Comparison of ENCODE assay signal across 1 cellular context in the genomic region with DNA sequence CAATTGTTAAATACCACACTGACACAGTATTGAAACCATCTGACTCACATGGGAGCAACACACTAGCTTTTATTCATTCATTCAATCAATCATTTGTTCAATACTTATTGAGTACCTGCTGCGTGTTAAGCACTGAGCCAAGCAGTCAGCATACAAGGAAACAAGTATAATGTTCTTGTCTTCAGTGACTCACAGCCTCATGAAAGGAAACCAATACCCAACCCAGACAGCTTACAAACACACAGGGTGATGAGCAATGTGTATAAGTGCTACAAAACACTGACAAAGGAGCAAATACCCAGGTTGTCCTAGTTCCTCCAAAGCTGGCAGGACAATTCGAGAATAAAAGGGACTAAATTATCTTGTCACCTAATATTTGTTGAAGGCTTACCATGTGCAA.
TF ChIP-seq lines count a peak whose summit lies in the region.

No MANE protein-coding gene starts in this region.

TF ChIP-seq in HepG2, 621 proteins besides CTCF, POLR2A, EP300 and RAD21 (continued from another document):
- no peak for TF ChIP-seq DPF2 (CRISPR knock-in tag; IDR thresholded peaks at IDR 0.05; ENCODE audit: borderline replicate concordance, low read depth)
- TF ChIP-seq BCL6 (CRISPR knock-in tag; IDR thresholded peaks at IDR 0.05) = no peak
- TF ChIP-seq, protein P1, sequence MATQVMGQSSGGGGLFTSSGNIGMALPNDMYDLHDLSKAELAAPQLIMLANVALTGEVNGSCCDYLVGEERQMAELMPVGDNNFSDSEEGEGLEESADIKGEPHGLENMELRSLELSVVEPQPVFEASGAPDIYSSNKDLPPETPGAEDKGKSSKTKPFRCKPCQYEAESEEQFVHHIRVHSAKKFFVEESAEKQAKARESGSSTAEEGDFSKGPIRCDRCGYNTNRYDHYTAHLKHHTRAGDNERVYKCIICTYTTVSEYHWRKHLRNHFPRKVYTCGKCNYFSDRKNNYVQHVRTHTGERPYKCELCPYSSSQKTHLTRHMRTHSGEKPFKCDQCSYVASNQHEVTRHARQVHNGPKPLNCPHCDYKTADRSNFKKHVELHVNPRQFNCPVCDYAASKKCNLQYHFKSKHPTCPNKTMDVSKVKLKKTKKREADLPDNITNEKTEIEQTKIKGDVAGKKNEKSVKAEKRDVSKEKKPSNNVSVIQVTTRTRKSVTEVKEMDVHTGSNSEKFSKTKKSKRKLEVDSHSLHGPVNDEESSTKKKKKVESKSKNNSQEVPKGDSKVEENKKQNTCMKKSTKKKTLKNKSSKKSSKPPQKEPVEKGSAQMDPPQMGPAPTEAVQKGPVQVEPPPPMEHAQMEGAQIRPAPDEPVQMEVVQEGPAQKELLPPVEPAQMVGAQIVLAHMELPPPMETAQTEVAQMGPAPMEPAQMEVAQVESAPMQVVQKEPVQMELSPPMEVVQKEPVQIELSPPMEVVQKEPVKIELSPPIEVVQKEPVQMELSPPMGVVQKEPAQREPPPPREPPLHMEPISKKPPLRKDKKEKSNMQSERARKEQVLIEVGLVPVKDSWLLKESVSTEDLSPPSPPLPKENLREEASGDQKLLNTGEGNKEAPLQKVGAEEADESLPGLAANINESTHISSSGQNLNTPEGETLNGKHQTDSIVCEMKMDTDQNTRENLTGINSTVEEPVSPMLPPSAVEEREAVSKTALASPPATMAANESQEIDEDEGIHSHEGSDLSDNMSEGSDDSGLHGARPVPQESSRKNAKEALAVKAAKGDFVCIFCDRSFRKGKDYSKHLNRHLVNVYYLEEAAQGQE (IDR thresholded peaks at IDR 0.05; ENCODE audit: borderline replicate concordance in 1 of 2, low read depth in 1 of 2, low read length in 2 of 2) = no peak
- TF ChIP-seq, protein P2, sequence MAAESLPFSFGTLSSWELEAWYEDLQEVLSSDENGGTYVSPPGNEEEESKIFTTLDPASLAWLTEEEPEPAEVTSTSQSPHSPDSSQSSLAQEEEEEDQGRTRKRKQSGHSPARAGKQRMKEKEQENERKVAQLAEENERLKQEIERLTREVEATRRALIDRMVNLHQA (CRISPR knock-in tag; IDR thresholded peaks at IDR 0.05) = no peak
- no peak for TF ChIP-seq SAFB2 (CRISPR knock-in tag; IDR thresholded peaks at IDR 0.05; ENCODE audit: borderline replicate concordance, low read depth)
- no peak for TF ChIP-seq GRHL1 (CRISPR knock-in tag; conservative IDR thresholded peaks at IDR 0.05)
